8 cellular contexts compared by ENCODE assay signal in genomic region chr1:58816072-58816746, GRCh38. TPM values are rescaled to one million over a fixed set of nuclear protein-coding genes. Genes with fewer than 3 reads are reported as not detected.
DNase-seq lines count a peak whose midpoint lies in the region; ATAC-seq and TF ChIP-seq lines count a peak whose summit lies in the region.

No MANE protein-coding gene starts in this region.

- H3K9me3 ChIP-seq in A673 (ENCODE audit: low read depth, low read length, poor library complexity, severe bottlenecking): no peaks in the 10 kb centered on the region

- TF ChIP-seq CTCF in A673 (conservative IDR thresholded peaks at IDR 0.05; ENCODE audit: low read depth, low read length) (0 out of 2 replicates have a peak, but pooled peaks have one; percentile 17), VCaP (conservative IDR thresholded peaks at IDR 0.05) (no peak)

- ATAC-seq in GM18520 (IDR thresholded peaks at IDR 0.05; ENCODE audit: unreplicated experiment) (peak; percentile 66), HG03039 (IDR thresholded peaks at IDR 0.05; ENCODE audit: unreplicated experiment) (peak; percentile 86)

- no TSS peak for BruUV-seq in A673 (replicated peaks; lab: Mats Ljungman, UMichigan)

- H3K27ac ChIP-seq in A673 (ENCODE audit: low read depth, low read length, poor library complexity, severe bottlenecking): peak overlapping the region; percentile 70
- peak overlapping the region; percentile 79 for H3K27ac ChIP-seq in VCaP
- peak overlapping the region; percentile 34 to 96 (median 89) for H3K27ac ChIP-seq in skin epidermis

- no peaks in the 10 kb centered on the region for H3K36me3 ChIP-seq in A673 (ENCODE audit: insufficient read depth, low read length, poor library complexity, severe bottlenecking)

- CTCF ChIA-PET in A673 (lab: Charles Lee): interaction anchor here (0.6 to 0.7 kb wide), 2 partner anchors 33 to 41 kb away, joined by 4 read pairs; partner anchors contain the start of gene JUN

- H3K27me3 ChIP-seq in A673 (replicated peaks; ENCODE audit: insufficient read depth, low read depth, low read length, poor library complexity): no peaks in the 10 kb centered on the region

- H3K4me1 ChIP-seq in A673 (ENCODE audit: insufficient read depth, low read length, poor library complexity, severe bottlenecking): peaks cover 13% of the 10 kb centered on the region

- in situ Hi-C loops in T47D (cut with HindIII; ENCODE audit: low pct_unique_long_range_greater_than_20kb, low sequenced_read_pairs): no loop called here

- POLR2A ChIA-PET in A673 (lab: Charles Lee; ENCODE audit: low non-redundant PET): no interaction called here

- H3K4me3 ChIP-seq in A673 (ENCODE audit: low read depth, low read length, poor library complexity, severe bottlenecking) (peak overlapping the region; percentile 61), skin epidermis (peak overlapping the region; percentile 41 to 63 (median 49))

- intact Hi-C loops in A673 (cut with micrococcal nuclease; ENCODE audit: unreplicated experiment): no loop called here

- DNase-seq in A673 (ENCODE audit: low spot score): peak; percentile 84
- peak; percentile 83 for DNase-seq in NCI-H2107 (lab: John Stamatoyannopoulos, UW)
- peak; percentile 42 to 83 for DNase-seq in T47D (ENCODE audit: low read depth in 1 of 2, low spot score in 1 of 2)
- DNase-seq in iPS-NIHi11 (ENCODE audit: low spot score): peak; percentile 85

RNA-seq across cellular contexts. Expression of gene JUN, which starts 32.4 kb away (rescaled TPM):
- 16.9 and 24.9 TPM in 2 replicates for total RNA-seq in A673 (2021)

Comparison
In these comparisons a context has a peak if more than half of its experiments do, and no peak if none do; other contexts are left out.
1. Peak in every context shown above with its lines: DNase-seq, ATAC-seq, H3K4me3 ChIP-seq and H3K27ac ChIP-seq.